ENCODE assay signal across 2 cellular contexts in the genomic region with DNA sequence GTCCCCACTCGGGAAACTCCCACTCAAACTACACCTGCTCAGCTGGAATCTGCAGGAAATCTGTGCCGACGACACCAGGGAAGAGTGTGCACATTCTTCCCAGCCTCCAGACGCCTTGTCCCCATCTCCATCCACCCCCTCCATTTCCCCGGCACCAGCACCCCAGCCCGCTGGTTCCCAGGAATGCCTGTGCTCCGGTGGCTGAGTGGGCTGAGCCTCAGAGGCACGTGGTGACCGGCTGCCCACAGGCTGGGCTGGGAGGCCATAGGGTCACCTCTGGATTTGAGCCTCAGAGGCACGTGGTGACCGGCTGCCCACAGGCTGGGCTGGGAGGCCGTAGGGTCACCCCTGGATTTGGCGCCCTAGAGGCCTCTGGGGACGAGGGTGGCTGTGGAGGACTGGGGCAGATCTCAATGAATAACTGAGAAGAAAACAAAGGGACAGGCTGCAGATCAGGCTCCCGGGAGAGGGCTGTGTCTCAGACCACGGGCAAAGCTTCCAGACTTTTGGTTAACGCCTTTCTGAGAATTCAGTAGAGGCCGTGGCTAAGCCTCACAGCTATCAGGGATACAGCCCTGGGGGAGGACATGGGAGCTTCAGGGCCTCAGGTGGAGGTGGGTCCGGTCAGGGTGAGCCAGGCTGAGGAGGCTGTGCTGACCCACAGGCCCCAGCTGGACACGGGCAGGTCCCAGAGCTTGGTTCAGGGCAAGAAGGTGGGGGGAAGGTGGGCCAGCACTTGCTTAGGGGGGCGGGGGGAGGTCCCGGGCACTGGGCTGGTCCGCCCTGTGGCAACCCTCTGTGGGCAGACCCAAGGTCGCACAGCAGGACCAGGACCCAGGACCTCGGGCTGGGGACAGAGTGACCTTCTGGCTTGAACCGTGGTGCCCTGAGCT.
TF ChIP-seq lines count a peak whose summit lies in the region.

No MANE protein-coding gene starts in this region.

TF ChIP-seq in A549, 52 proteins besides CTCF, POLR2A, EP300 and RAD21 (continued from another document):
- TF ChIP-seq PHF8 (IDR thresholded peaks at IDR 0.05; ENCODE audit: borderline replicate concordance, low read depth) (no peak), CHD4 (IDR thresholded peaks at IDR 0.05; ENCODE audit: borderline replicate concordance) (no peak)
- TF ChIP-seq, protein P1, sequence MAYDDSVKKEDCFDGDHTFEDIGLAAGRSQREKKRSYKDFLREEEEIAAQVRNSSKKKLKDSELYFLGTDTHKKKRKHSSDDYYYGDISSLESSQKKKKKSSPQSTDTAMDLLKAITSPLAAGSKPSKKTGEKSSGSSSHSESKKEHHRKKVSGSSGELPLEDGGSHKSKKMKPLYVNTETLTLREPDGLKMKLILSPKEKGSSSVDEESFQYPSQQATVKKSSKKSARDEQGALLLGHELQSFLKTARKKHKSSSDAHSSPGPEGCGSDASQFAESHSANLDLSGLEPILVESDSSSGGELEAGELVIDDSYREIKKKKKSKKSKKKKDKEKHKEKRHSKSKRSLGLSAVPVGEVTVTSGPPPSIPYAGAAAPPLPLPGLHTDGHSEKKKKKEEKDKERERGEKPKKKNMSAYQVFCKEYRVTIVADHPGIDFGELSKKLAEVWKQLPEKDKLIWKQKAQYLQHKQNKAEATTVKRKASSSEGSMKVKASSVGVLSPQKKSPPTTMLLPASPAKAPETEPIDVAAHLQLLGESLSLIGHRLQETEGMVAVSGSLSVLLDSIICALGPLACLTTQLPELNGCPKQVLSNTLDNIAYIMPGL (CRISPR knock-in tag; IDR thresholded peaks at IDR 0.05; ENCODE audit: borderline replicate concordance): no peak

TF ChIP-seq in GM23338, 12 proteins besides CTCF, POLR2A, EP300 and RAD21 (continued from another document):
- TF ChIP-seq EZH2 (IDR thresholded peaks at IDR 0.05; ENCODE audit: low read depth, unreplicated experiment) (no peak), CREB1 (CRISPR knock-in tag; IDR thresholded peaks at IDR 0.05; ENCODE audit: low read depth) (no peak), ZNF331 (CRISPR knock-in tag; IDR thresholded peaks at IDR 0.05; ENCODE audit: low read depth) (no peak), JUNB (IDR thresholded peaks at IDR 0.05; ENCODE audit: unreplicated experiment) (no peak), ZNF114 (CRISPR knock-in tag; IDR thresholded peaks at IDR 0.05) (no peak), STAT1 (IDR thresholded peaks at IDR 0.05; ENCODE audit: unreplicated experiment) (no peak), NANOG (IDR thresholded peaks at IDR 0.05; ENCODE audit: borderline replicate concordance) (no peak), POLR2AphosphoS5 (IDR thresholded peaks at IDR 0.05; ENCODE audit: low read depth) (no peak)
- TF ChIP-seq, protein P2, sequence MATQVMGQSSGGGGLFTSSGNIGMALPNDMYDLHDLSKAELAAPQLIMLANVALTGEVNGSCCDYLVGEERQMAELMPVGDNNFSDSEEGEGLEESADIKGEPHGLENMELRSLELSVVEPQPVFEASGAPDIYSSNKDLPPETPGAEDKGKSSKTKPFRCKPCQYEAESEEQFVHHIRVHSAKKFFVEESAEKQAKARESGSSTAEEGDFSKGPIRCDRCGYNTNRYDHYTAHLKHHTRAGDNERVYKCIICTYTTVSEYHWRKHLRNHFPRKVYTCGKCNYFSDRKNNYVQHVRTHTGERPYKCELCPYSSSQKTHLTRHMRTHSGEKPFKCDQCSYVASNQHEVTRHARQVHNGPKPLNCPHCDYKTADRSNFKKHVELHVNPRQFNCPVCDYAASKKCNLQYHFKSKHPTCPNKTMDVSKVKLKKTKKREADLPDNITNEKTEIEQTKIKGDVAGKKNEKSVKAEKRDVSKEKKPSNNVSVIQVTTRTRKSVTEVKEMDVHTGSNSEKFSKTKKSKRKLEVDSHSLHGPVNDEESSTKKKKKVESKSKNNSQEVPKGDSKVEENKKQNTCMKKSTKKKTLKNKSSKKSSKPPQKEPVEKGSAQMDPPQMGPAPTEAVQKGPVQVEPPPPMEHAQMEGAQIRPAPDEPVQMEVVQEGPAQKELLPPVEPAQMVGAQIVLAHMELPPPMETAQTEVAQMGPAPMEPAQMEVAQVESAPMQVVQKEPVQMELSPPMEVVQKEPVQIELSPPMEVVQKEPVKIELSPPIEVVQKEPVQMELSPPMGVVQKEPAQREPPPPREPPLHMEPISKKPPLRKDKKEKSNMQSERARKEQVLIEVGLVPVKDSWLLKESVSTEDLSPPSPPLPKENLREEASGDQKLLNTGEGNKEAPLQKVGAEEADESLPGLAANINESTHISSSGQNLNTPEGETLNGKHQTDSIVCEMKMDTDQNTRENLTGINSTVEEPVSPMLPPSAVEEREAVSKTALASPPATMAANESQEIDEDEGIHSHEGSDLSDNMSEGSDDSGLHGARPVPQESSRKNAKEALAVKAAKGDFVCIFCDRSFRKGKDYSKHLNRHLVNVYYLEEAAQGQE (IDR thresholded peaks at IDR 0.05; ENCODE audit: unreplicated experiment): no peak
- TF ChIP-seq, protein P3, sequence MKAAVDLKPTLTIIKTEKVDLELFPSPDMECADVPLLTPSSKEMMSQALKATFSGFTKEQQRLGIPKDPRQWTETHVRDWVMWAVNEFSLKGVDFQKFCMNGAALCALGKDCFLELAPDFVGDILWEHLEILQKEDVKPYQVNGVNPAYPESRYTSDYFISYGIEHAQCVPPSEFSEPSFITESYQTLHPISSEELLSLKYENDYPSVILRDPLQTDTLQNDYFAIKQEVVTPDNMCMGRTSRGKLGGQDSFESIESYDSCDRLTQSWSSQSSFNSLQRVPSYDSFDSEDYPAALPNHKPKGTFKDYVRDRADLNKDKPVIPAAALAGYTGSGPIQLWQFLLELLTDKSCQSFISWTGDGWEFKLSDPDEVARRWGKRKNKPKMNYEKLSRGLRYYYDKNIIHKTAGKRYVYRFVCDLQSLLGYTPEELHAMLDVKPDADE (IDR thresholded peaks at IDR 0.05): no peak
- TF ChIP-seq, protein P4, sequence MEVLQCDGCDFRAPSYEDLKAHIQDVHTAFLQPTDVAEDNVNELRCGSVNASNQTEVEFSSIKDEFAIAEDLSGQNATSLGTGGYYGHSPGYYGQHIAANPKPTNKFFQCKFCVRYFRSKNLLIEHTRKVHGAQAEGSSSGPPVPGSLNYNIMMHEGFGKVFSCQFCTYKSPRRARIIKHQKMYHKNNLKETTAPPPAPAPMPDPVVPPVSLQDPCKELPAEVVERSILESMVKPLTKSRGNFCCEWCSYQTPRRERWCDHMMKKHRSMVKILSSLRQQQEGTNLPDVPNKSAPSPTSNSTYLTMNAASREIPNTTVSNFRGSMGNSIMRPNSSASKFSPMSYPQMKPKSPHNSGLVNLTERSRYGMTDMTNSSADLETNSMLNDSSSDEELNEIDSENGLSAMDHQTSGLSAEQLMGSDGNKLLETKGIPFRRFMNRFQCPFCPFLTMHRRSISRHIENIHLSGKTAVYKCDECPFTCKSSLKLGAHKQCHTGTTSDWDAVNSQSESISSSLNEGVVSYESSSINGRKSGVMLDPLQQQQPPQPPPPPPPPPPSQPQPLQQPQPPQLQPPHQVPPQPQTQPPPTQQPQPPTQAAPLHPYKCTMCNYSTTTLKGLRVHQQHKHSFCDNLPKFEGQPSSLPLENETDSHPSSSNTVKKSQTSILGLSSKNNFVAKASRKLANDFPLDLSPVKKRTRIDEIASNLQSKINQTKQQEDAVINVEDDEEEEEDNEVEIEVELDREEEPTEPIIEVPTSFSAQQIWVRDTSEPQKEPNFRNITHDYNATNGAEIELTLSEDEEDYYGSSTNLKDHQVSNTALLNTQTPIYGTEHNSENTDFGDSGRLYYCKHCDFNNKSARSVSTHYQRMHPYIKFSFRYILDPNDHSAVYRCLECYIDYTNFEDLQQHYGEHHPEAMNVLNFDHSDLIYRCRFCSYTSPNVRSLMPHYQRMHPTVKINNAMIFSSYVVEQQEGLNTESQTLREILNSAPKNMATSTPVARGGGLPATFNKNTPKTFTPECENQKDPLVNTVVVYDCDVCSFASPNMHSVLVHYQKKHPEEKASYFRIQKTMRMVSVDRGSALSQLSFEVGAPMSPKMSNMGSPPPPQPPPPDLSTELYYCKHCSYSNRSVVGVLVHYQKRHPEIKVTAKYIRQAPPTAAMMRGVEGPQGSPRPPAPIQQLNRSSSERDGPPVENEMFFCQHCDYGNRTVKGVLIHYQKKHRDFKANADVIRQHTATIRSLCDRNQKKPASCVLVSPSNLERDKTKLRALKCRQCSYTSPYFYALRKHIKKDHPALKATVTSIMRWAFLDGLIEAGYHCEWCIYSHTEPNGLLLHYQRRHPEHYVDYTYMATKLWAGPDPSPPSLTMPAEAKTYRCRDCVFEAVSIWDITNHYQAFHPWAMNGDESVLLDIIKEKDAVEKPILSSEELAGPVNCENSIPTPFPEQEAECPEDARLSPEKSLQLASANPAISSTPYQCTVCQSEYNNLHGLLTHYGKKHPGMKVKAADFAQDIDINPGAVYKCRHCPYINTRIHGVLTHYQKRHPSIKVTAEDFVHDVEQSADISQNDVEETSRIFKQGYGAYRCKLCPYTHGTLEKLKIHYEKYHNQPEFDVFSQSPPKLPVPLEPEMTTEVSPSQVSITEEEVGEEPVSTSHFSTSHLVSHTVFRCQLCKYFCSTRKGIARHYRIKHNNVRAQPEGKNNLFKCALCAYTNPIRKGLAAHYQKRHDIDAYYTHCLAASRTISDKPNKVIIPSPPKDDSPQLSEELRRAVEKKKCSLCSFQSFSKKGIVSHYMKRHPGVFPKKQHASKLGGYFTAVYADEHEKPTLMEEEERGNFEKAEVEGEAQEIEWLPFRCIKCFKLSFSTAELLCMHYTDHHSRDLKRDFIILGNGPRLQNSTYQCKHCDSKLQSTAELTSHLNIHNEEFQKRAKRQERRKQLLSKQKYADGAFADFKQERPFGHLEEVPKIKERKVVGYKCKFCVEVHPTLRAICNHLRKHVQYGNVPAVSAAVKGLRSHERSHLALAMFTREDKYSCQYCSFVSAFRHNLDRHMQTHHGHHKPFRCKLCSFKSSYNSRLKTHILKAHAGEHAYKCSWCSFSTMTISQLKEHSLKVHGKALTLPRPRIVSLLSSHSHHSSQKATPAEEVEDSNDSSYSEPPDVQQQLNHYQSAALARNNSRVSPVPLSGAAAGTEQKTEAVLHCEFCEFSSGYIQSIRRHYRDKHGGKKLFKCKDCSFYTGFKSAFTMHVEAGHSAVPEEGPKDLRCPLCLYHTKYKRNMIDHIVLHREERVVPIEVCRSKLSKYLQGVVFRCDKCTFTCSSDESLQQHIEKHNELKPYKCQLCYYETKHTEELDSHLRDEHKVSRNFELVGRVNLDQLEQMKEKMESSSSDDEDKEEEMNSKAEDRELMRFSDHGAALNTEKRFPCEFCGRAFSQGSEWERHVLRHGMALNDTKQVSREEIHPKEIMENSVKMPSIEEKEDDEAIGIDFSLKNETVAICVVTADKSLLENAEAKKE (CRISPR knock-in tag; IDR thresholded peaks at IDR 0.05): no peak
